In the genomic region with DNA sequence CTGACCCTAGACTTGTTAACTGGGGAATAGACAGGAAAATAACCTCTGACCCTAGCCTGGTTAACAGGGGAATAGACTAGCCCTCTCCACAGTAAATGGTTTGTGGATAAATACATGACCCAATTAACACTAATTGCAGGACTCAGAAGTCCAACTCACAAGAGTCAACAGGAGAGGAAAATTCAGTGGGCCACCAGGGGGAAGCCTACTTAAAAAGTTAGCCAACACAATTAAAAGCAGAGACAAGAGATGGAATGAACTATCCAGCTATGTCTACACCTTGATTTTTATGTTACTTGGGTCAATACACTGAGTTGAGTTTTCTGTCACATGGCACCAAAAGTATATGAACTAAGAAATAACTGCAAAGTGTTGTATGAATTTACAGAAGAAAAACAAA, we compare ENCODE assay signal across 1 cellular context.
TF ChIP-seq lines count a peak whose summit lies in the region.

No MANE protein-coding gene starts in this region.

TF ChIP-seq in H1, 55 proteins besides CTCF, POLR2A, EP300 and RAD21 (continued from another document):
- TF ChIP-seq, protein P1, sequence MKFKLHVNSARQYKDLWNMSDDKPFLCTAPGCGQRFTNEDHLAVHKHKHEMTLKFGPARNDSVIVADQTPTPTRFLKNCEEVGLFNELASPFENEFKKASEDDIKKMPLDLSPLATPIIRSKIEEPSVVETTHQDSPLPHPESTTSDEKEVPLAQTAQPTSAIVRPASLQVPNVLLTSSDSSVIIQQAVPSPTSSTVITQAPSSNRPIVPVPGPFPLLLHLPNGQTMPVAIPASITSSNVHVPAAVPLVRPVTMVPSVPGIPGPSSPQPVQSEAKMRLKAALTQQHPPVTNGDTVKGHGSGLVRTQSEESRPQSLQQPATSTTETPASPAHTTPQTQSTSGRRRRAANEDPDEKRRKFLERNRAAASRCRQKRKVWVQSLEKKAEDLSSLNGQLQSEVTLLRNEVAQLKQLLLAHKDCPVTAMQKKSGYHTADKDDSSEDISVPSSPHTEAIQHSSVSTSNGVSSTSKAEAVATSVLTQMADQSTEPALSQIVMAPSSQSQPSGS (IDR thresholded peaks at IDR 0.05; ENCODE audit: low read length) = no peak
- TF ChIP-seq TEAD4 (IDR thresholded peaks at IDR 0.05; ENCODE audit: low read depth, low read length) = no peak
